Comparison of ENCODE assay signal across 1 cellular context in the genomic region with DNA sequence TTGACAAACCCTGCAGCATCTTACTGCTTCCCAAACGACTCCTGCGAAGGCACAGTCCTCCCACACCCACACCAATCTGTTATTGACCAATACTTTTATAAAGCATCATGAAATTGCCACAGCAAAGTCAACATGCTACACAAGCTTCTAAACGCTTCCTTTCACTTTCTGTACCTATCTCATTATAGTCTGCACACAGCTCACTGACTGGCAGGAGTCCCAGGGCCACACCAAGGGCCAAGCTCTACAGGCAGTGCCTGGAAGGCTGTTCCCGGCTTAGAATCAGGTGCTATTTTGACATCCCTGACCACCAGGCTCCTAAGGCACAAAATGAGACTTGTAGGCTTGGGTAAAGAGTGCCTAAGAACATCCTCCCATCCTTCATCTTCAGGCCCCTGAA.
TF ChIP-seq lines count a peak whose summit lies in the region.

No MANE protein-coding gene starts in this region.

TF ChIP-seq in HepG2, 621 proteins besides CTCF, POLR2A, EP300 and RAD21:
- TF ChIP-seq CBX1 (IDR thresholded peaks at IDR 0.05; ENCODE audit: low read depth) = no peak
- TF ChIP-seq KDM2A (CRISPR knock-in tag; IDR thresholded peaks at IDR 0.05; ENCODE audit: borderline replicate concordance, low read depth) = no peak
- 0 out of 2 replicates have a peak, but pooled peaks have one; percentile 11 for TF ChIP-seq KMT2B (CRISPR knock-in tag; IDR thresholded peaks at IDR 0.05)
- TF ChIP-seq YEATS2 (CRISPR knock-in tag; IDR thresholded peaks at IDR 0.05; ENCODE audit: borderline replicate concordance) = no peak
- TF ChIP-seq ZMYM4 (CRISPR knock-in tag; IDR thresholded peaks at IDR 0.05) = no peak
- TF ChIP-seq RBM22 (optimal IDR thresholded peaks at IDR 0.05; ENCODE audit: low read length) = peak; percentile 94
- no peak for TF ChIP-seq ZMAT5 (CRISPR knock-in tag; IDR thresholded peaks at IDR 0.05; ENCODE audit: borderline replicate concordance, low read depth)
- TF ChIP-seq HDAC6 (IDR thresholded peaks at IDR 0.05; ENCODE audit: low read depth, low read length) = no peak
- TF ChIP-seq CEBPB (IDR thresholded peaks at IDR 0.05; ENCODE audit: borderline replicate concordance, low read depth, low read length) = 0 out of 2 replicates have a peak, but pooled peaks have one; percentile 10
- no peak for TF ChIP-seq U2AF2 (IDR thresholded peaks at IDR 0.05; ENCODE audit: low read depth, low read length)
- TF ChIP-seq TBP (CRISPR knock-in tag; IDR thresholded peaks at IDR 0.05) = no peak
- no peak for TF ChIP-seq ZNF235 (CRISPR knock-in tag; IDR thresholded peaks at IDR 0.05; ENCODE audit: borderline replicate concordance)
- TF ChIP-seq SYNCRIP (IDR thresholded peaks at IDR 0.05; ENCODE audit: insufficient read depth, low read depth, low read length) = no peak
- no peak for TF ChIP-seq DMAP1 (CRISPR knock-in tag; IDR thresholded peaks at IDR 0.05)
